1 cellular context compared by ENCODE assay signal in genomic region chr16:88807142-88807625, GRCh38.
TF ChIP-seq lines count a peak whose summit lies in the region.

No MANE protein-coding gene starts in this region.

TF ChIP-seq in endothelial cell of umbilical vein, 7 proteins besides CTCF, POLR2A, EP300 and RAD21:
- TF ChIP-seq JUN (IDR thresholded peaks at IDR 0.05; ENCODE audit: borderline replicate concordance, insufficient read depth, insufficient read length, low read depth) = no peak
- no peak for TF ChIP-seq MYC (IDR thresholded peaks at IDR 0.05; ENCODE audit: low read depth, low read length)
- TF ChIP-seq GATA2 (IDR thresholded peaks at IDR 0.05; ENCODE audit: insufficient read depth, insufficient read length, low read depth, low read length) = no peak
- no peak for TF ChIP-seq MAX (IDR thresholded peaks at IDR 0.05; ENCODE audit: insufficient read depth, insufficient read length)
- no peak for TF ChIP-seq FOS (IDR thresholded peaks at IDR 0.05; ENCODE audit: borderline replicate concordance, insufficient read depth, low read length)
TF ChIP-seq in endothelial cell of umbilical vein: peak in this region for 0.
